In the genomic region with DNA sequence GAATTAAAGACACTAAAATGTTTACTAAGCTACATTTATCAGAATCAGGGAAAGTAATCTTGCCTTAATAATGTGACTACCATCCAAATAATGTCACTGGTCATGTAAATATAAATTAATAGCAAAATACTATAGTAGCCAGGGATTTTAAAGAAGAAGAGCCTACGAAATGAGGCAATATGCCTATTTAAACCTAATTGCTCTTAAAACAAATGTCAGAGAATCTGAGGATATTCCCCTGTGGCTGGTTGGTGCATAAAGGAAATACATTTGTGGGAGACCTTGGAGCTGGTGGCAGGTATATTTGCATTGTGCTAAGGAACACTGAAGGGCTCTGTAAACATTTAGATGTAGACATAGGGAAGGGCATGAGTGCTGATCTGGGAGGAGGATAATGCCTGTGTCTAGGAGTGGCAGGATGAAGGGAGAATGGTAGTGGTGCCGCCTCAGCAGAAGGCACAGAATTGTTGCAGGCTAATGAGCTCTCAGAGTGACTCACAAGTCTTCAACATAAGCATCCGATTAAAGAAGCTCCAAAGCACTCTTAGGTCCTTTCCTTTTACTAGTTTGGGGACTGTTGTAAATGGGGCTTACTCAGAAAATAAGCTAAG, we compare ENCODE assay signal across 1 cellular context.
TF ChIP-seq lines count a peak whose summit lies in the region.

No MANE protein-coding gene starts in this region.

TF ChIP-seq in HepG2, 621 proteins besides CTCF, POLR2A, EP300 and RAD21 (continued from another document):
- TF ChIP-seq, protein P1, sequence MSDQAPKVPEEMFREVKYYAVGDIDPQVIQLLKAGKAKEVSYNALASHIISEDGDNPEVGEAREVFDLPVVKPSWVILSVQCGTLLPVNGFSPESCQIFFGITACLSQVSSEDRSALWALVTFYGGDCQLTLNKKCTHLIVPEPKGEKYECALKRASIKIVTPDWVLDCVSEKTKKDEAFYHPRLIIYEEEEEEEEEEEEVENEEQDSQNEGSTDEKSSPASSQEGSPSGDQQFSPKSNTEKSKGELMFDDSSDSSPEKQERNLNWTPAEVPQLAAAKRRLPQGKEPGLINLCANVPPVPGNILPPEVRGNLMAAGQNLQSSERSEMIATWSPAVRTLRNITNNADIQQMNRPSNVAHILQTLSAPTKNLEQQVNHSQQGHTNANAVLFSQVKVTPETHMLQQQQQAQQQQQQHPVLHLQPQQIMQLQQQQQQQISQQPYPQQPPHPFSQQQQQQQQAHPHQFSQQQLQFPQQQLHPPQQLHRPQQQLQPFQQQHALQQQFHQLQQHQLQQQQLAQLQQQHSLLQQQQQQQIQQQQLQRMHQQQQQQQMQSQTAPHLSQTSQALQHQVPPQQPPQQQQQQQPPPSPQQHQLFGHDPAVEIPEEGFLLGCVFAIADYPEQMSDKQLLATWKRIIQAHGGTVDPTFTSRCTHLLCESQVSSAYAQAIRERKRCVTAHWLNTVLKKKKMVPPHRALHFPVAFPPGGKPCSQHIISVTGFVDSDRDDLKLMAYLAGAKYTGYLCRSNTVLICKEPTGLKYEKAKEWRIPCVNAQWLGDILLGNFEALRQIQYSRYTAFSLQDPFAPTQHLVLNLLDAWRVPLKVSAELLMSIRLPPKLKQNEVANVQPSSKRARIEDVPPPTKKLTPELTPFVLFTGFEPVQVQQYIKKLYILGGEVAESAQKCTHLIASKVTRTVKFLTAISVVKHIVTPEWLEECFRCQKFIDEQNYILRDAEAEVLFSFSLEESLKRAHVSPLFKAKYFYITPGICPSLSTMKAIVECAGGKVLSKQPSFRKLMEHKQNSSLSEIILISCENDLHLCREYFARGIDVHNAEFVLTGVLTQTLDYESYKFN (CRISPR knock-in tag; conservative IDR thresholded peaks at IDR 0.05): peak; percentile 47
- peak; percentile 79 for TF ChIP-seq GATAD2A (CRISPR knock-in tag; IDR thresholded peaks at IDR 0.05)
- TF ChIP-seq, protein P2, sequence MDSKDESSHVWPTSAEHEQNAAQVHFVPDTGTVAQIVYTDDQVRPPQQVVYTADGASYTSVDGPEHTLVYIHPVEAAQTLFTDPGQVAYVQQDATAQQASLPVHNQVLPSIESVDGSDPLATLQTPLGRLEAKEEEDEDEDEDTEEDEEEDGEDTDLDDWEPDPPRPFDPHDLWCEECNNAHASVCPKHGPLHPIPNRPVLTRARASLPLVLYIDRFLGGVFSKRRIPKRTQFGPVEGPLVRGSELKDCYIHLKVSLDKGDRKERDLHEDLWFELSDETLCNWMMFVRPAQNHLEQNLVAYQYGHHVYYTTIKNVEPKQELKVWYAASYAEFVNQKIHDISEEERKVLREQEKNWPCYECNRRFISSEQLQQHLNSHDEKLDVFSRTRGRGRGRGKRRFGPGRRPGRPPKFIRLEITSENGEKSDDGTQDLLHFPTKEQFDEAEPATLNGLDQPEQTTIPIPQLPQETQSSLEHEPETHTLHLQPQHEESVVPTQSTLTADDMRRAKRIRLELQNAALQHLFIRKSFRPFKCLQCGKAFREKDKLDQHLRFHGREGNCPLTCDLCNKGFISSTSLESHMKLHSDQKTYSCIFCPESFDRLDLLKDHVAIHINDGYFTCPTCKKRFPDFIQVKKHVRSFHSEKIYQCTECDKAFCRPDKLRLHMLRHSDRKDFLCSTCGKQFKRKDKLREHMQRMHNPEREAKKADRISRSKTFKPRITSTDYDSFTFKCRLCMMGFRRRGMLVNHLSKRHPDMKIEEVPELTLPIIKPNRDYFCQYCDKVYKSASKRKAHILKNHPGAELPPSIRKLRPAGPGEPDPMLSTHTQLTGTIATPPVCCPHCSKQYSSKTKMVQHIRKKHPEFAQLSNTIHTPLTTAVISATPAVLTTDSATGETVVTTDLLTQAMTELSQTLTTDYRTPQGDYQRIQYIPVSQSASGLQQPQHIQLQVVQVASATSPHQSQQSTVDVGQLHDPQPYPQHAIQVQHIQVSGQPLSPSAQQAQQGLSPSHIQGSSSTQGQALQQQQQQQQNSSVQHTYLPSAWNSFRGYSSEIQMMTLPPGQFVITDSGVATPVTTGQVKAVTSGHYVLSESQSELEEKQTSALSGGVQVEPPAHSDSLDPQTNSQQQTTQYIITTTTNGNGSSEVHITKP (CRISPR knock-in tag; IDR thresholded peaks at IDR 0.05; ENCODE audit: low read depth): no peak
- no peak for TF ChIP-seq E2F1 (CRISPR knock-in tag; IDR thresholded peaks at IDR 0.05)
- TF ChIP-seq ZSCAN29 (CRISPR knock-in tag; conservative IDR thresholded peaks at IDR 0.05): no peak
- peak; percentile 56; the same call in 1 of the 2 replicates for TF ChIP-seq NCOA2 (CRISPR knock-in tag; IDR thresholded peaks at IDR 0.05)
- no peak for TF ChIP-seq POGK (CRISPR knock-in tag; conservative IDR thresholded peaks at IDR 0.05)
- TF ChIP-seq BCL6 (CRISPR knock-in tag; IDR thresholded peaks at IDR 0.05): peak; percentile 70; the same call in 1 of the 2 replicates
- 0 out of 2 replicates have a peak, but pooled peaks have one; percentile 26 for TF ChIP-seq ZMYM4 (CRISPR knock-in tag; IDR thresholded peaks at IDR 0.05)
- TF ChIP-seq ISX (CRISPR knock-in tag; conservative IDR thresholded peaks at IDR 0.05): no peak
- peak; percentile 33; the same call in 1 of the 2 replicates for TF ChIP-seq HIC2 (CRISPR knock-in tag; IDR thresholded peaks at IDR 0.05; ENCODE audit: low read depth)
- TF ChIP-seq SOX5 (CRISPR knock-in tag; IDR thresholded peaks at IDR 0.05; ENCODE audit: borderline replicate concordance): peak; percentile 19; the same call in 1 of the 2 replicates
- no peak for TF ChIP-seq ZNF713 (CRISPR knock-in tag; IDR thresholded peaks at IDR 0.05)
- TF ChIP-seq FOXA1 (IDR thresholded peaks at IDR 0.05): no peak
- TF ChIP-seq FOXA1 (CRISPR knock-in tag; IDR thresholded peaks at IDR 0.05): peak; percentile 49; the same call in 1 of the 2 replicates
- no peak for TF ChIP-seq FOXP1 (IDR thresholded peaks at IDR 0.05)
- peak; percentile 43; the same call in 1 of the 2 replicates for TF ChIP-seq FOXP1 (CRISPR knock-in tag; IDR thresholded peaks at IDR 0.05)
- 0 out of 2 replicates have a peak, but pooled peaks have one; percentile 34 for TF ChIP-seq DPF2 (CRISPR knock-in tag; IDR thresholded peaks at IDR 0.05; ENCODE audit: borderline replicate concordance, low read depth)
- TF ChIP-seq ZNF331 (CRISPR knock-in tag; IDR thresholded peaks at IDR 0.05): 0 out of 2 replicates have a peak, but pooled peaks have one; percentile 23
- TF ChIP-seq, protein P3, sequence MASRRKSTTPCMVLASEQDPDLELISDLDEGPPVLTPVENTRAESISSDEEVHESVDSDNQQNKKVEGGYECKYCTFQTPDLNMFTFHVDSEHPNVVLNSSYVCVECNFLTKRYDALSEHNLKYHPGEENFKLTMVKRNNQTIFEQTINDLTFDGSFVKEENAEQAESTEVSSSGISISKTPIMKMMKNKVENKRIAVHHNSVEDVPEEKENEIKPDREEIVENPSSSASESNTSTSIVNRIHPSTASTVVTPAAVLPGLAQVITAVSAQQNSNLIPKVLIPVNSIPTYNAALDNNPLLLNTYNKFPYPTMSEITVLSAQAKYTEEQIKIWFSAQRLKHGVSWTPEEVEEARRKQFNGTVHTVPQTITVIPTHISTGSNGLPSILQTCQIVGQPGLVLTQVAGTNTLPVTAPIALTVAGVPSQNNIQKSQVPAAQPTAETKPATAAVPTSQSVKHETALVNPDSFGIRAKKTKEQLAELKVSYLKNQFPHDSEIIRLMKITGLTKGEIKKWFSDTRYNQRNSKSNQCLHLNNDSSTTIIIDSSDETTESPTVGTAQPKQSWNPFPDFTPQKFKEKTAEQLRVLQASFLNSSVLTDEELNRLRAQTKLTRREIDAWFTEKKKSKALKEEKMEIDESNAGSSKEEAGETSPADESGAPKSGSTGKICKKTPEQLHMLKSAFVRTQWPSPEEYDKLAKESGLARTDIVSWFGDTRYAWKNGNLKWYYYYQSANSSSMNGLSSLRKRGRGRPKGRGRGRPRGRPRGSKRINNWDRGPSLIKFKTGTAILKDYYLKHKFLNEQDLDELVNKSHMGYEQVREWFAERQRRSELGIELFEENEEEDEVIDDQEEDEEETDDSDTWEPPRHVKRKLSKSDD (CRISPR knock-in tag; IDR thresholded peaks at IDR 0.05; ENCODE audit: low read depth): no peak
- peak; percentile 57; the same call in 1 of the 2 replicates for TF ChIP-seq MIXL1 (CRISPR knock-in tag; IDR thresholded peaks at IDR 0.05)
- TF ChIP-seq SOX13 (IDR thresholded peaks at IDR 0.05): no peak
- peak in 1 of 2 experiments; percentile 68; a peak in 2 of 4 replicates for TF ChIP-seq SOX13 (CRISPR knock-in tag; conservative IDR thresholded peaks at IDR 0.05 in 1 of 2, IDR thresholded peaks at IDR 0.05 in 1 of 2)
- TF ChIP-seq, protein P4, sequence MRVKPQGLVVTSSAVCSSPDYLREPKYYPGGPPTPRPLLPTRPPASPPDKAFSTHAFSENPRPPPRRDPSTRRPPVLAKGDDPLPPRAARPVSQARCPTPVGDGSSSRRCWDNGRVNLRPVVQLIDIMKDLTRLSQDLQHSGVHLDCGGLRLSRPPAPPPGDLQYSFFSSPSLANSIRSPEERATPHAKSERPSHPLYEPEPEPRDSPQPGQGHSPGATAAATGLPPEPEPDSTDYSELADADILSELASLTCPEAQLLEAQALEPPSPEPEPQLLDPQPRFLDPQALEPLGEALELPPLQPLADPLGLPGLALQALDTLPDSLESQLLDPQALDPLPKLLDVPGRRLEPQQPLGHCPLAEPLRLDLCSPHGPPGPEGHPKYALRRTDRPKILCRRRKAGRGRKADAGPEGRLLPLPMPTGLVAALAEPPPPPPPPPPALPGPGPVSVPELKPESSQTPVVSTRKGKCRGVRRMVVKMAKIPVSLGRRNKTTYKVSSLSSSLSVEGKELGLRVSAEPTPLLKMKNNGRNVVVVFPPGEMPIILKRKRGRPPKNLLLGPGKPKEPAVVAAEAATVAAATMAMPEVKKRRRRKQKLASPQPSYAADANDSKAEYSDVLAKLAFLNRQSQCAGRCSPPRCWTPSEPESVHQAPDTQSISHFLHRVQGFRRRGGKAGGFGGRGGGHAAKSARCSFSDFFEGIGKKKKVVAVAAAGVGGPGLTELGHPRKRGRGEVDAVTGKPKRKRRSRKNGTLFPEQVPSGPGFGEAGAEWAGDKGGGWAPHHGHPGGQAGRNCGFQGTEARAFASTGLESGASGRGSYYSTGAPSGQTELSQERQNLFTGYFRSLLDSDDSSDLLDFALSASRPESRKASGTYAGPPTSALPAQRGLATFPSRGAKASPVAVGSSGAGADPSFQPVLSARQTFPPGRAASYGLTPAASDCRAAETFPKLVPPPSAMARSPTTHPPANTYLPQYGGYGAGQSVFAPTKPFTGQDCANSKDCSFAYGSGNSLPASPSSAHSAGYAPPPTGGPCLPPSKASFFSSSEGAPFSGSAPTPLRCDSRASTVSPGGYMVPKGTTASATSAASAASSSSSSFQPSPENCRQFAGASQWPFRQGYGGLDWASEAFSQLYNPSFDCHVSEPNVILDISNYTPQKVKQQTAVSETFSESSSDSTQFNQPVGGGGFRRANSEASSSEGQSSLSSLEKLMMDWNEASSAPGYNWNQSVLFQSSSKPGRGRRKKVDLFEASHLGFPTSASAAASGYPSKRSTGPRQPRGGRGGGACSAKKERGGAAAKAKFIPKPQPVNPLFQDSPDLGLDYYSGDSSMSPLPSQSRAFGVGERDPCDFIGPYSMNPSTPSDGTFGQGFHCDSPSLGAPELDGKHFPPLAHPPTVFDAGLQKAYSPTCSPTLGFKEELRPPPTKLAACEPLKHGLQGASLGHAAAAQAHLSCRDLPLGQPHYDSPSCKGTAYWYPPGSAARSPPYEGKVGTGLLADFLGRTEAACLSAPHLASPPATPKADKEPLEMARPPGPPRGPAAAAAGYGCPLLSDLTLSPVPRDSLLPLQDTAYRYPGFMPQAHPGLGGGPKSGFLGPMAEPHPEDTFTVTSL (CRISPR knock-in tag; IDR thresholded peaks at IDR 0.05; ENCODE audit: borderline replicate concordance): 0 out of 2 replicates have a peak, but pooled peaks have one; percentile 35
- peak; percentile 46; the same call in 1 of the 2 replicates for TF ChIP-seq SALL1 (CRISPR knock-in tag; IDR thresholded peaks at IDR 0.05)
- peak; percentile 56; the same call in 1 of the 2 replicates for TF ChIP-seq FOXA3 (CRISPR knock-in tag; IDR thresholded peaks at IDR 0.05)
- peak; percentile 36; the same call in 1 of the 2 replicates for TF ChIP-seq HMG20A (CRISPR knock-in tag; IDR thresholded peaks at IDR 0.05; ENCODE audit: borderline replicate concordance)
